In genomic region chr11:63996512-63996911, GRCh38 we compare ENCODE assay signal across 25 cellular contexts. TPM values are rescaled to one million over a fixed set of nuclear protein-coding genes. Genes with fewer than 3 reads are reported as not detected.
DNase-seq lines count a peak whose midpoint lies in the region; FAIRE-seq and TF ChIP-seq lines count a peak whose summit lies in the region.
"Had no signal": no experiment of that assay in that cellular context is flagged by ENCODE, and none has a peak within 500 bp of the region (broad histone marks: within the 10 kb centered on the region; RNA-seq: fewer than 3 reads in every experiment).

No MANE protein-coding gene starts in this region.

- no peak overlapping the region for H3K56ac ChIP-seq in H1 (replicated peaks; ENCODE audit: insufficient read length, low read depth, low read length)

- peak overlapping the region; percentile 85 for H3K27ac ChIP-seq in RWPE1
- H3K27ac ChIP-seq in H1 (ENCODE audit: low read depth, low read length): no peak overlapping the region
- no peak overlapping the region for H3K27ac ChIP-seq in neuronal stem cell (replicated peaks; ENCODE audit: low read length)
- H3K27ac ChIP-seq: 22Rv1, A549, GM23248 had no signal

- no peak overlapping the region for H4K91ac ChIP-seq in H1 (replicated peaks; ENCODE audit: insufficient read length, low read length)
- no peak overlapping the region for H4K91ac ChIP-seq in neuronal stem cell (ENCODE audit: low read depth, low read length, poor library complexity)

- H3K18ac ChIP-seq in H1 (ENCODE audit: extremely low read depth, low read length) (no peak overlapping the region), neuronal stem cell (ENCODE audit: low read length) (no peak overlapping the region)

- H3K4me3 ChIP-seq in H1 (ENCODE audit: extremely low read depth in 1 of 4, insufficient read depth in 2 of 4, low read depth in 3 of 4, low read length in 4 of 4) (no peak overlapping the region), neuronal stem cell (ENCODE audit: low read length in 2 of 2) (no peak overlapping the region), foreskin fibroblast (ENCODE audit: low read depth in 1 of 2, low read length in 2 of 2) (no peak overlapping the region)
- H3K4me3 ChIP-seq: A549, GM23248 had no signal

- DNase-seq in 8988T (peak; percentile 66), RWPE1 (ENCODE audit: low spot score) (no peak), H1 (ENCODE audit: low read depth in 1 of 2, low spot score in 2 of 2) (no peak), neuronal stem cell (ENCODE audit: low spot score) (no peak), OCI-M2 (lab: John Stamatoyannopoulos, UW; ENCODE audit: unreplicated experiment) (no peak), NCI-H1694 (lab: John Stamatoyannopoulos, UW) (no peak), foreskin fibroblast (no peak), glomerular visceral epithelial cell (ENCODE audit: extremely low spot score) (no peak)
- DNase-seq: ACHN; AML-193; BE2C; C1 segment of cervical spinal cord; Calu3; CD4-positive, alpha-beta memory T cell; COR-L47; DMS53; DMS79 treated with DMSO at 0.1 percent for 48 hours; GF-D8; GM23248; H9 had no signal

- H2BK12ac ChIP-seq in H1 (ENCODE audit: low read depth, low read length): no peak overlapping the region
- H2BK12ac ChIP-seq in neuronal stem cell (ENCODE audit: low read length): no peak overlapping the region

- H3K4ac ChIP-seq in H1 (replicated peaks; ENCODE audit: insufficient read length, low read depth, low read length) (no peak overlapping the region), neuronal stem cell (ENCODE audit: low read length) (no peak overlapping the region)

- H3K4me2 ChIP-seq in H1 (ENCODE audit: insufficient read depth in 1 of 2, low read depth in 2 of 2, low read length in 2 of 2) (no peak overlapping the region), neuronal stem cell (ENCODE audit: insufficient read depth, low read length, poor library complexity, severe bottlenecking) (no peak overlapping the region)
- H3K4me2 ChIP-seq: A549 had no signal

- H3K4me1 ChIP-seq in H1 (replicated peaks in 1 of 4; ENCODE audit: control insufficient read depth in 3 of 4, insufficient read depth in 4 of 4, low read length in 3 of 4): peaks cover 2 to 23% (median 9%) of the 10 kb centered on the region in 4 experiments; a peak in 6 of 7 replicates
- peaks cover 0 to 16% of the 10 kb centered on the region in 2 donors for H3K4me1 ChIP-seq in neuronal stem cell (ENCODE audit: control insufficient read depth in 2 of 2, insufficient read depth in 1 of 2, low read depth in 1 of 2, low read length in 2 of 2)
- H3K4me1 ChIP-seq: A549 had no signal

- WGBS in H1 (ENCODE audit: extremely low coverage in 1 of 2, insufficient coverage in 1 of 2, insufficient read length in 1 of 2, insufficient replicate concordance in 2 of 2, low coverage in 1 of 2, low lambda C conversion rate in 2 of 2, missing lambda C conversion rate in 1 of 2), 2 experiments: 87% methylated on average over 18 of the region's 18 CpGs; no CpG with 5 or more reads in 1 of the 2 experiments
- no CpG with 5 or more reads among the region's 18 CpGs for WGBS in neuronal stem cell (ENCODE audit: extremely low coverage in 2 of 2, insufficient read length in 2 of 2, insufficient replicate concordance in 1 of 2), 2 donors

- H2BK5ac ChIP-seq in H1 (ENCODE audit: low read depth, low read length) (no peak overlapping the region), neuronal stem cell (ENCODE audit: low read length) (peak overlapping the region; percentile 29)

- CTCF ChIA-PET in RWPE1 (lab: Yijun Ruan, JAX): no interaction called here
- CTCF ChIA-PET in H1 (lab: Charles Lee; ENCODE audit: partially characterized antibody): interaction anchor here (0.8 to 2.8 kb wide), 2 partner anchors 37 to 151 kb away, joined by 4 to 7 read pairs; no protein-coding TSS in a partner anchor

- H3K9ac ChIP-seq in H1 (replicated peaks in 1 of 4; ENCODE audit: extremely low read depth in 1 of 4, low read depth in 3 of 4, low read length in 3 of 4) (no peak overlapping the region), neuronal stem cell (ENCODE audit: low read depth, low read length, poor library complexity) (no peak overlapping the region)
- H3K9ac ChIP-seq: GM23248 had no signal

- H2AFZ ChIP-seq in H1 (ENCODE audit: low read length) (no peak overlapping the region), neuronal stem cell (ENCODE audit: low read length) (no peak overlapping the region)
- H2AFZ ChIP-seq: GM23248 had no signal

- H3K9me3 ChIP-seq in H1 (ENCODE audit: insufficient read depth in 2 of 2, low read depth in 1 of 2, low read length in 1 of 2): no peaks in the 10 kb centered on the region
- H3K9me3 ChIP-seq in neuronal stem cell (replicated peaks in 1 of 2; ENCODE audit: control insufficient read depth in 2 of 2, insufficient read depth in 1 of 2, low read depth in 1 of 2, low read length in 2 of 2): no peaks in the 10 kb centered on the region
- H3K9me3 ChIP-seq: A549, BE2C had no signal

- H3K36me3 ChIP-seq in H1 (ENCODE audit: control insufficient read depth in 2 of 4, insufficient read depth in 4 of 4, low read length in 3 of 4) (peaks cover 9 to 24% (median 16%) of the 10 kb centered on the region in 4 experiments), neuronal stem cell (replicated peaks in 1 of 2; ENCODE audit: control insufficient read depth in 2 of 2, insufficient read depth in 2 of 2, low read length in 2 of 2) (peaks cover 28 to 68% of the 10 kb centered on the region in 2 donors)

- H3K79me1 ChIP-seq in H1 (ENCODE audit: low read depth, low read length): peaks cover 13% of the 10 kb centered on the region
- H3K79me1 ChIP-seq in neuronal stem cell (ENCODE audit: low read depth, low read length): peaks cover 12% of the 10 kb centered on the region

- H3K23me2 ChIP-seq in H1 (ENCODE audit: low read depth, low read length): peaks cover 18% of the 10 kb centered on the region; the same call in 1 of the 2 replicates

- H3K23ac ChIP-seq in H1 (ENCODE audit: insufficient read length): no peak overlapping the region
- H3K23ac ChIP-seq in neuronal stem cell (ENCODE audit: low read depth, low read length, poor library complexity): no peak overlapping the region

- POLR2A ChIA-PET in RWPE1 (lab: Yijun Ruan, JAX; ENCODE audit: low non-redundant PET) (no interaction called here), H1 (lab: Charles Lee; ENCODE audit: partially characterized antibody) (interaction anchor here (2.0 to 3.0 kb wide), 2 partner anchors 9 to 12 kb away, joined by 7 to 17 read pairs; partner anchors contain the start of gene OTUB1)

- H3K27me3 ChIP-seq in H1 (replicated peaks in 1 of 4; ENCODE audit: control insufficient read depth in 3 of 4, extremely low read depth in 1 of 4, insufficient read depth in 3 of 4, low read length in 3 of 4) (peaks cover 2 to 13% (median 8%) of the 10 kb centered on the region in 4 experiments; a peak in 6 of 7 replicates), neuronal stem cell (ENCODE audit: control insufficient read depth in 3 of 3, insufficient read depth in 3 of 3, low read depth in 1 of 3, low read length in 3 of 3) (peaks cover 0 to 21% (median 0%) of the 10 kb centered on the region in 3 experiments)
- H3K27me3 ChIP-seq: BE2C had no signal

- peaks cover 0 to 3% of the 10 kb centered on the region in 2 experiments; a peak in 1 of 4 replicates for H3K79me2 ChIP-seq in H1 (ENCODE audit: control insufficient read depth in 1 of 2, insufficient read depth in 2 of 2, low read length in 2 of 2)

- no peak overlapping the region for H3K14ac ChIP-seq in H1 (ENCODE audit: insufficient read length)
- H3K14ac ChIP-seq in neuronal stem cell (ENCODE audit: low read length): no peak overlapping the region

- TF ChIP-seq RAD21 in H1 (IDR thresholded peaks at IDR 0.05 in 1 of 2, conservative IDR thresholded peaks at IDR 0.05 in 1 of 2; ENCODE audit: low read depth in 2 of 2, low read length in 2 of 2): no peak

- H2BK20ac ChIP-seq in H1 (ENCODE audit: low read length): no peak overlapping the region

- no peak overlapping the region for H4K5ac ChIP-seq in H1 (ENCODE audit: insufficient read length, low read depth, low read length)

- no peak for TF ChIP-seq POLR2A in H1 (IDR thresholded peaks at IDR 0.05; ENCODE audit: control extremely low read depth in 1 of 2, low read depth in 2 of 2, low read length in 2 of 2)

- no peak for FAIRE-seq in H1 (lab: Jason Lieb, UNC)
- FAIRE-seq: A549, GM12892 had no signal

- H2BK120ac ChIP-seq in H1 (replicated peaks; ENCODE audit: low read depth, low read length): no peak overlapping the region
- H2BK120ac ChIP-seq in neuronal stem cell (ENCODE audit: low read depth, low read length): no peak overlapping the region

- peaks cover 6 to 34% of the 10 kb centered on the region in 2 experiments for H4K20me1 ChIP-seq in H1 (replicated peaks in 1 of 2; ENCODE audit: control insufficient read depth in 1 of 2, insufficient read depth in 2 of 2, low read length in 2 of 2)

- H2BK15ac ChIP-seq in H1 (ENCODE audit: low read length): no peak overlapping the region
- H2BK15ac ChIP-seq in neuronal stem cell (ENCODE audit: low read length): no peak overlapping the region

- no peak for TF ChIP-seq EP300 in H1 (IDR thresholded peaks at IDR 0.05; ENCODE audit: borderline replicate concordance in 1 of 2, low read depth in 2 of 2, low read length in 2 of 2)

- peak overlapping the region; percentile 57 for H4K8ac ChIP-seq in H1 (ENCODE audit: extremely low read depth, insufficient read depth, low read length)
- no peak overlapping the region for H4K8ac ChIP-seq in neuronal stem cell (ENCODE audit: low read depth, low read length)

- TF ChIP-seq CTCF in RWPE1 (conservative IDR thresholded peaks at IDR 0.05; ENCODE audit: low read depth) (no peak), H1 (IDR thresholded peaks at IDR 0.05; ENCODE audit: control extremely low read depth in 1 of 3, insufficient read depth in 1 of 3, low read depth in 1 of 3, low read length in 3 of 3) (no peak), foreskin fibroblast (IDR thresholded peaks at IDR 0.05; ENCODE audit: low read depth, low read length) (no peak)

- H2AK5ac ChIP-seq in H1 (ENCODE audit: low read depth, low read length) (no peak overlapping the region), neuronal stem cell (ENCODE audit: low read depth, low read length) (no peak overlapping the region)

RNA-seq across cellular contexts. Expression of gene OTUB1, which starts 10.3 kb away (rescaled TPM):
- total RNA-seq in H1 (2021; fragmentation: NEBNext Ultra II Directional; extraction: Animal tissue kit (Norgen Biotek cat#: 25700)): 110 and 112 TPM in 2 replicates
- polyA plus RNA-seq in H1 (2011; rRNA removed): 274 and 348 TPM in 2 replicates
- polyA plus RNA-seq in H1 (2011; cell fraction: cytosol; rRNA removed): 214 TPM
- 408 TPM for polyA plus RNA-seq in H1 (2011; cell fraction: nucleus; rRNA removed)
- polyA plus RNA-seq in H1 (2012, experiment 1 of 2): 116 to 162 TPM (median 150 TPM) in 4 replicates
- polyA plus RNA-seq in H1 (2012, experiment 2 of 2): 177 TPM
- 88.3 TPM for polyA plus RNA-seq in H1 (2013, experiment 1 of 2)
- 81.7 TPM for polyA plus RNA-seq in H1 (2013, experiment 2 of 2)
- 105 and 113 TPM in 2 replicates for polyA minus RNA-seq in H1 (2011; rRNA and poly(A)+ RNA removed)
- polyA minus RNA-seq in H1 (2011; cell fraction: cytosol; rRNA and poly(A)+ RNA removed): 71.3 TPM
- polyA minus RNA-seq in H1 (2011; cell fraction: nucleus; rRNA and poly(A)+ RNA removed): 57.0 TPM
- 92.2 TPM for polyA plus RNA-seq in neuronal stem cell (2013, experiment 1 of 2)
- polyA plus RNA-seq in neuronal stem cell (2013, experiment 2 of 2): 90.4 TPM

RNA-seq across cellular contexts. Expression of gene COX8A, which starts 22.1 kb away (rescaled TPM):
- 365 and 413 TPM in 2 replicates for total RNA-seq in H1 (2021; fragmentation: NEBNext Ultra II Directional; extraction: Animal tissue kit (Norgen Biotek cat#: 25700))
- 1,720 and 2,058 TPM in 2 replicates for polyA plus RNA-seq in H1 (2011; rRNA removed)
- polyA plus RNA-seq in H1 (2011; cell fraction: cytosol; rRNA removed): 801 TPM
- polyA plus RNA-seq in H1 (2011; cell fraction: nucleus; rRNA removed): 895 TPM
- 439 to 800 TPM (median 741 TPM) in 4 replicates for polyA plus RNA-seq in H1 (2012, experiment 1 of 2)
- polyA plus RNA-seq in H1 (2012, experiment 2 of 2): 1,693 TPM
- polyA plus RNA-seq in H1 (2013, experiment 1 of 2): 891 TPM
- polyA plus RNA-seq in H1 (2013, experiment 2 of 2): 816 TPM
- polyA minus RNA-seq in H1 (2011; rRNA and poly(A)+ RNA removed): 145 and 160 TPM in 2 replicates
- 241 TPM for polyA minus RNA-seq in H1 (2011; cell fraction: cytosol; rRNA and poly(A)+ RNA removed)
- polyA minus RNA-seq in H1 (2011; cell fraction: nucleus; rRNA and poly(A)+ RNA removed): 152 TPM
- polyA plus RNA-seq in neuronal stem cell (2013, experiment 1 of 2): 465 TPM
- 460 TPM for polyA plus RNA-seq in neuronal stem cell (2013, experiment 2 of 2)

RNA-seq across cellular contexts. Expression of gene FLRT1, which starts 39.2 kb away (rescaled TPM):
- 0.28 and 0.42 TPM in 2 replicates for total RNA-seq in H1 (2021; fragmentation: NEBNext Ultra II Directional; extraction: Animal tissue kit (Norgen Biotek cat#: 25700))
- polyA plus RNA-seq in H1 (2011; rRNA removed): 0.14 and 0.20 TPM in 2 replicates
- 0.10 TPM for polyA plus RNA-seq in H1 (2011; cell fraction: cytosol; rRNA removed)
- polyA plus RNA-seq in H1 (2011; cell fraction: nucleus; rRNA removed): 0.19 TPM
- 0.30 to 0.89 TPM (median 0.74 TPM) in 4 replicates for polyA plus RNA-seq in H1 (2012, experiment 1 of 2)
- polyA plus RNA-seq in H1 (2012, experiment 2 of 2): 0.17 TPM
- 0.61 TPM for polyA plus RNA-seq in H1 (2013, experiment 1 of 2)
- polyA plus RNA-seq in H1 (2013, experiment 2 of 2): 0.59 TPM
- polyA minus RNA-seq in H1 (2011; rRNA and poly(A)+ RNA removed): 0.16 and 0.20 TPM in 2 replicates
- polyA minus RNA-seq in H1 (2011; cell fraction: cytosol; rRNA and poly(A)+ RNA removed): 0.29 TPM
- polyA minus RNA-seq in H1 (2011; cell fraction: nucleus; rRNA and poly(A)+ RNA removed): not detected
- 0.88 TPM for polyA plus RNA-seq in neuronal stem cell (2013, experiment 1 of 2)
- 0.94 TPM for polyA plus RNA-seq in neuronal stem cell (2013, experiment 2 of 2)
- total RNA-seq: CD4-positive, alpha-beta memory T cell; Daoy; G401 had no signal
- polyA plus RNA-seq: CD4-positive, alpha-beta memory T cell had no signal

RNA-seq across cellular contexts. Expression of gene NAA40, which starts 57.7 kb away (rescaled TPM):
- total RNA-seq in H1 (2021; fragmentation: NEBNext Ultra II Directional; extraction: Animal tissue kit (Norgen Biotek cat#: 25700)): 31.1 and 34.1 TPM in 2 replicates
- 20.0 and 23.7 TPM in 2 replicates for polyA plus RNA-seq in H1 (2011; rRNA removed)
- 27.8 TPM for polyA plus RNA-seq in H1 (2011; cell fraction: cytosol; rRNA removed)
- 43.0 TPM for polyA plus RNA-seq in H1 (2011; cell fraction: nucleus; rRNA removed)
- 24.6 to 30.7 TPM (median 25.7 TPM) in 4 replicates for polyA plus RNA-seq in H1 (2012, experiment 1 of 2)
- polyA plus RNA-seq in H1 (2012, experiment 2 of 2): 18.0 TPM
- 14.5 TPM for polyA plus RNA-seq in H1 (2013, experiment 1 of 2)
- polyA plus RNA-seq in H1 (2013, experiment 2 of 2): 13.6 TPM
- polyA minus RNA-seq in H1 (2011; rRNA and poly(A)+ RNA removed): 20.8 and 23.4 TPM in 2 replicates
- 10.6 TPM for polyA minus RNA-seq in H1 (2011; cell fraction: cytosol; rRNA and poly(A)+ RNA removed)
- polyA minus RNA-seq in H1 (2011; cell fraction: nucleus; rRNA and poly(A)+ RNA removed): 20.5 TPM
- 15.2 TPM for polyA plus RNA-seq in neuronal stem cell (2013, experiment 1 of 2)
- 15.8 TPM for polyA plus RNA-seq in neuronal stem cell (2013, experiment 2 of 2)
